Comparison of ENCODE assay signal across 10 cellular contexts in the genomic region with DNA sequence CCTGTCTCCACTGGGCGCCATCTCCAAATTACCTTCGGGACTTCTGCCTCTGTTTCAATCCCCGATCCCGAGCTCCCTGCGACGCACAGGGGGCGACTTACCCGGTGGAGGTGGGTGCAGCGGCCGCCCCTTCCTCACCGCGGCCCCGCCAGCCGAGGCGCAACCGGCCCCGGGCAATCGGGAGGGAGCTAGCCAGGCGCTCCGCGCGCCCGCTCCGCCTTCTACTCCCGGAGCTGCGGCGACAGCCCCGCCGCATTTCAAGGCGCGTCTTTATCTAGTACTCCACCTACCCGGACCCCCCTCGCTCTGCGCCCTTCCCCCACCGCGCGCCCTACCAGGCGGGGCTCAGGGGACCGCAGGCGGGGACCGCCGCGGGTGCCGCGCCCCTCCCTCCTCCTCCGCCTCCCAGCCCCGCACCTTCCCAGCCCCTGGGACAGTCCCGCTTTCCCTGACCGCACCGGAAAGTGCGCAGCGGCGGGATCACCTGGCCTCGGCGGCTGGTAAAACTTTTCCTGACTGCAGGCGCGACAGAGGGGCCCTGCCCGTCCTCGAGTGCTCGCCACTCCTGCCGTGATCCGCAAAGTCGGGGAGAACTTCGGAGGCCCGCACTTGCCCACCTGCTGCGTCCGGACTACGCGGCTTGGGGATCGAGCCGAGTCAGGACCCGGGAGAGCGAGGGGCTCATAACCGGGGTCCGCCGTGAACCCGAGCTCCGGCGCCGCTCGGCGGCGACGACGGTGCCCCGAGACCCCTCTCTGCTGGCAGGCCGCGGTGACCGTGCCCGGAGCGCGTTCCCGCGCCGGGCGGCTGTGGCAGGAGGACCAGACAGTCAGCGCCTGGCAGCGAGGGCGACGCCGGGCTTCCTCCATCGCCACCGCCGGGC. TPM values are rescaled to one million over a fixed set of nuclear protein-coding genes. Genes with fewer than 3 reads are reported as not detected.
DNase-seq lines count a peak whose midpoint lies in the region; ATAC-seq, FAIRE-seq and TF ChIP-seq lines count a peak whose summit lies in the region.
"Had no signal": no experiment of that assay in that cellular context is flagged by ENCODE, and none has a peak within 500 bp of the region (broad histone marks: within the 10 kb centered on the region; RNA-seq: fewer than 3 reads in every experiment).

No MANE protein-coding gene starts in this region.

- peaks cover 1% of the 10 kb centered on the region for H3K4me1 Mint-ChIP-seq in activated CD8-positive, alpha-beta T cell treated with anti-CD3 and anti-CD28 coated beads, Interleukin-2, amount 10 ng/mL, durations not matched to agents 7 days and 5 days (ENCODE audit: low read depth)
- H3K4me1 Mint-ChIP-seq in activated CD8-positive, alpha-beta T cell treated with anti-CD3 and anti-CD28 coated beads for 36 hours (ENCODE audit: low read depth): peaks cover 15% of the 10 kb centered on the region

- POLR2A ChIA-PET in activated CD8-positive, alpha-beta T cell treated with anti-CD3 and anti-CD28 coated beads, Interleukin-2, amount 10 ng/mL, durations not matched to agents 7 days and 5 days (lab: Charles Lee): no interaction called here
- POLR2A ChIA-PET in activated CD8-positive, alpha-beta T cell treated with anti-CD3 and anti-CD28 coated beads for 36 hours (lab: Charles Lee): interaction anchor here (1.0 kb wide), 1 partner anchor 286 kb away, joined by 3 read pairs; no protein-coding TSS in a partner anchor

- no peak for ATAC-seq in activated CD8-positive, alpha-beta T cell treated with anti-CD3 and anti-CD28 coated beads, Interleukin-2, amount 10 ng/mL, durations not matched to agents 7 days and 5 days
- no peak for ATAC-seq in activated CD8-positive, alpha-beta T cell treated with anti-CD3 and anti-CD28 coated beads for 36 hours
- ATAC-seq in HG02981 (IDR thresholded peaks at IDR 0.05; ENCODE audit: unreplicated experiment): no peak

- no peaks in the 10 kb centered on the region for H3K9me3 Mint-ChIP-seq in activated CD8-positive, alpha-beta T cell treated with anti-CD3 and anti-CD28 coated beads, Interleukin-2, amount 10 ng/mL, durations not matched to agents 7 days and 5 days (ENCODE audit: insufficient read depth)
- H3K9me3 Mint-ChIP-seq in activated CD8-positive, alpha-beta T cell treated with anti-CD3 and anti-CD28 coated beads for 36 hours: no peaks in the 10 kb centered on the region

- H3K27me3 ChIP-seq in Peyer's patch (peaks cover 0 to 41% of the 10 kb centered on the region in 2 donors), iPS-18a (ENCODE audit: control insufficient read depth, insufficient read depth, low read length) (peaks cover 100% of the 10 kb centered on the region), skeletal muscle tissue (ENCODE audit: control insufficient read depth in 3 of 3, insufficient read depth in 3 of 3, low read length in 3 of 3) (peaks cover 90 to 96% (median 93%) of the 10 kb centered on the region in 3 donors)

- H3K27me3 Mint-ChIP-seq in activated CD8-positive, alpha-beta T cell treated with anti-CD3 and anti-CD28 coated beads, Interleukin-2, amount 10 ng/mL, durations not matched to agents 7 days and 5 days (ENCODE audit: low read depth): peaks cover 83% of the 10 kb centered on the region
- peaks cover 83% of the 10 kb centered on the region for H3K27me3 Mint-ChIP-seq in activated CD8-positive, alpha-beta T cell treated with anti-CD3 and anti-CD28 coated beads for 36 hours

- TF ChIP-seq POLR2A in Peyer's patch (IDR thresholded peaks at IDR 0.05): no peak

- no peak overlapping the region for H3K27ac ChIP-seq in Peyer's patch
- no peak overlapping the region for H3K27ac ChIP-seq in iPS-18a (ENCODE audit: low read length)
- H3K27ac ChIP-seq in skeletal muscle tissue (ENCODE audit: low read depth, low read length): no peak overlapping the region
- H3K27ac ChIP-seq: neutrophil had no signal

- no peak for DNase-seq in activated CD8-positive, alpha-beta T cell treated with anti-CD3 and anti-CD28 coated beads, Interleukin-2, amount 10 ng/mL, durations not matched to agents 7 days and 5 days
- no peak for DNase-seq in activated CD8-positive, alpha-beta T cell treated with anti-CD3 and anti-CD28 coated beads for 36 hours
- DNase-seq in Peyer's patch (peak in 1 of 3 donors; percentile 26), D721Med (ENCODE audit: insufficient read length, low spot score) (no peak), cerebellar cortex (ENCODE audit: low spot score) (no peak)
- DNase-seq: cortex of kidney had no signal

- H3K27ac Mint-ChIP-seq in activated CD8-positive, alpha-beta T cell treated with anti-CD3 and anti-CD28 coated beads, Interleukin-2, amount 10 ng/mL, durations not matched to agents 7 days and 5 days: no peak overlapping the region
- H3K27ac Mint-ChIP-seq in activated CD8-positive, alpha-beta T cell treated with anti-CD3 and anti-CD28 coated beads for 36 hours: no peak overlapping the region

- peak overlapping the region; percentile 46 for H3K4me3 Mint-ChIP-seq in activated CD8-positive, alpha-beta T cell treated with anti-CD3 and anti-CD28 coated beads, Interleukin-2, amount 10 ng/mL, durations not matched to agents 7 days and 5 days
- no peak overlapping the region for H3K4me3 Mint-ChIP-seq in activated CD8-positive, alpha-beta T cell treated with anti-CD3 and anti-CD28 coated beads for 36 hours

- no peaks in the 10 kb centered on the region for H3K36me3 Mint-ChIP-seq in activated CD8-positive, alpha-beta T cell treated with anti-CD3 and anti-CD28 coated beads, Interleukin-2, amount 10 ng/mL, durations not matched to agents 7 days and 5 days (ENCODE audit: low read depth)
- no peaks in the 10 kb centered on the region for H3K36me3 Mint-ChIP-seq in activated CD8-positive, alpha-beta T cell treated with anti-CD3 and anti-CD28 coated beads for 36 hours (ENCODE audit: low read depth)

- H3K36me3 ChIP-seq in Peyer's patch (no peaks in the 10 kb centered on the region), iPS-18a (ENCODE audit: control insufficient read depth, low read depth, low read length) (no peaks in the 10 kb centered on the region), skeletal muscle tissue (ENCODE audit: control insufficient read depth in 3 of 3, insufficient read depth in 3 of 3, low read length in 3 of 3) (no peaks in the 10 kb centered on the region)
- H3K36me3 ChIP-seq: neutrophil had no signal

- no peak overlapping the region for H3K9ac ChIP-seq in iPS-18a (ENCODE audit: low read length)
- H3K9ac ChIP-seq in skeletal muscle tissue (ENCODE audit: low read depth in 1 of 3, low read length in 3 of 3): no peak overlapping the region

- CTCF ChIA-PET in activated CD8-positive, alpha-beta T cell treated with anti-CD3 and anti-CD28 coated beads, Interleukin-2, amount 10 ng/mL, durations not matched to agents 7 days and 5 days (lab: Charles Lee): interaction anchor here (1.4 kb wide), 1 partner anchor 685 kb away, joined by 3 read pairs; no protein-coding TSS in a partner anchor
- CTCF ChIA-PET in activated CD8-positive, alpha-beta T cell treated with anti-CD3 and anti-CD28 coated beads for 36 hours (lab: Charles Lee): interaction anchor here (0.8 to 5.7 kb wide), 8 partner anchors 8 to 474 kb away, joined by 3 to 42 read pairs (median 3); no protein-coding TSS in a partner anchor

- H3K4me1 ChIP-seq in Peyer's patch: peaks cover 0 to 16% (median 0%) of the 10 kb centered on the region in 4 donors
- peaks cover 28% of the 10 kb centered on the region for H3K4me1 ChIP-seq in iPS-18a (ENCODE audit: control insufficient read depth, low read depth, low read length)
- H3K4me1 ChIP-seq in skeletal muscle tissue (ENCODE audit: control insufficient read depth in 3 of 3, insufficient read depth in 3 of 3, low read length in 3 of 3): peaks cover 12 to 27% (median 21%) of the 10 kb centered on the region in 3 donors

- no peak for FAIRE-seq in D721Med (lab: Jason Lieb, UNC)

- H3K4me3 ChIP-seq in Peyer's patch (peak overlapping the region in 3 of 4 donors; percentile 16 to 20 (median 18)), iPS-18a (ENCODE audit: low read length) (peak overlapping the region; percentile 39), skeletal muscle tissue (ENCODE audit: low read length in 3 of 3) (peak overlapping the region in 2 of 3 donors; percentile 27 to 29)

- TF ChIP-seq CTCF in activated CD8-positive, alpha-beta T cell treated with anti-CD3 and anti-CD28 coated beads for 36 hours (IDR thresholded peaks at IDR 0.05): no peak
- no peak for TF ChIP-seq CTCF in Peyer's patch (IDR thresholded peaks at IDR 0.05)
- TF ChIP-seq CTCF in D721Med (IDR thresholded peaks at IDR 0.05; ENCODE audit: insufficient read depth, missing control alignments): no peak

- H3K9me3 ChIP-seq in Peyer's patch: no peaks in the 10 kb centered on the region
- no peaks in the 10 kb centered on the region for H3K9me3 ChIP-seq in iPS-18a (ENCODE audit: control insufficient read depth, low read depth, low read length)
- H3K9me3 ChIP-seq in skeletal muscle tissue (ENCODE audit: control insufficient read depth in 3 of 3, low read length in 3 of 3): no peaks in the 10 kb centered on the region
- H3K9me3 ChIP-seq: neutrophil had no signal

- intact Hi-C loops in activated CD8-positive, alpha-beta T cell treated with anti-CD3 and anti-CD28 coated beads for 36 hours (cut with micrococcal nuclease): no loop called here

RNA-seq across cellular contexts. Expression of a gene that starts 8.0 kb away (rescaled TPM):
- total RNA-seq in activated CD8-positive, alpha-beta T cell treated with anti-CD3 and anti-CD28 coated beads, Interleukin-2, amount 10 ng/mL, durations not matched to agents 7 days and 5 days: not detected
- total RNA-seq in activated CD8-positive, alpha-beta T cell treated with anti-CD3 and anti-CD28 coated beads for 36 hours: not detected
- total RNA-seq in Peyer's patch: 1 to 10 TPM; 1.7 to 3.9 (median 2.9) TPM
- total RNA-seq in skeletal muscle tissue: not detected
